8 cellular contexts compared by ENCODE assay signal in the genomic region with DNA sequence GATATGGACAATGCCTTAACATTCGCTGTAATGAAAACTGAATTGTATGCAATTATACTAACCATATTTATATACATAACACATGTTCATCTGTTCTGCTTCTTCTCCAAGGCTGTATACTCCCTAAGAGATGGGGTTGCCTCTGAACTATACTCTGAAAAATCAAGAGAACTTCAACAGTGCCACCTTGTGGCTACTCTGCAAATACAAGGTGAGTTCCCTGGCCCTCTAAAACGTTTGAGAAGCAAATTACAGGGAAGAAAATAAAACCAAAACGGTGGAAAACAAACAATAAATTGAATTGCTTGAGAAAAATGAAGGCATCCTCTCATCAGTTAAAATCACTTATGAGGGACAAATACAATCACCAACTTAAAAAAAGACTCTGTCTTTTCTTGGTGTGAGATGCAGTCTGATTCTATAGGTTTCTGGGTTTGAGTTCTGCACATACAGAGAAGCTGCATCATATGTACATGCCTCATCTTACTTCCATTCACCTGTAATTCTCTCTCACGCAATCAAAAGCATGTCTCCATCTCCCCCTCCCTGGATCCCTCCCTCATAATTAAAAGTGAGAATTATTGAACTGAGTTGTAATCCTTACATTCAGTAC.
DNase-seq lines count a peak whose midpoint lies in the region; ATAC-seq and TF ChIP-seq lines count a peak whose summit lies in the region.

No MANE protein-coding gene starts in this region.

- TF ChIP-seq CTCF in HCT116 (IDR thresholded peaks at IDR 0.05 in 2 of 3, conservative IDR thresholded peaks at IDR 0.05 in 1 of 3; ENCODE audit: borderline replicate concordance in 1 of 3, insufficient read depth in 1 of 3, low read depth in 2 of 3, low read length in 2 of 3): peak; percentile 73 to 89 (median 83)
- TF ChIP-seq CTCF in VCaP (conservative IDR thresholded peaks at IDR 0.05): peak; percentile 90
- TF ChIP-seq CTCF in mesothelial cell of epicardium (IDR thresholded peaks at IDR 0.05; ENCODE audit: unreplicated experiment): peak; percentile 76
- peak; percentile 53 to 84 (median 72) for TF ChIP-seq CTCF in thyroid gland (IDR thresholded peaks at IDR 0.05)

- peak; percentile 80 for TF ChIP-seq RAD21 in HCT116 (IDR thresholded peaks at IDR 0.05; ENCODE audit: low read depth)

- ATAC-seq in HCT116: peak; percentile 86
- peak; percentile 80 for ATAC-seq in effector memory CD8-positive, alpha-beta T cell (replicated peaks)

- H3K9ac ChIP-seq in HCT116 (ENCODE audit: low read length): no peak overlapping the region

- no peak overlapping the region for H2AFZ ChIP-seq in HCT116 (ENCODE audit: low read depth, low read length, poor library complexity, severe bottlenecking)

- 27 to 28% methylated on average over 4 of the region's 4 CpGs for WGBS in thyroid gland, 2 donors

- H3K9me3 Mint-ChIP-seq in effector memory CD8-positive, alpha-beta T cell: no peaks in the 10 kb centered on the region
- H3K9me3 Mint-ChIP-seq in mesothelial cell of epicardium: no peaks in the 10 kb centered on the region

- H3K27me3 ChIP-seq in HCT116 (ENCODE audit: insufficient read depth, low read length): no peaks in the 10 kb centered on the region
- no peaks in the 10 kb centered on the region for H3K27me3 ChIP-seq in thyroid gland

- no peak overlapping the region for H3K4me2 ChIP-seq in HCT116 (ENCODE audit: low read length)

- H3K4me3 ChIP-seq in HCT116 (replicated peaks in 1 of 2; ENCODE audit: low read depth in 1 of 2, low read length in 2 of 2): no peak overlapping the region
- H3K4me3 ChIP-seq in thyroid gland (replicated peaks in 1 of 3): no peak overlapping the region

- CTCF ChIA-PET in HCT116 (lab: Charles Lee): interaction anchor here (1.1 to 1.7 kb wide), 4 partner anchors 90 to 386 kb away, joined by 3 to 6 read pairs (median 3); a partner anchor contains a TSS

- H4K20me1 ChIP-seq in HCT116 (ENCODE audit: insufficient read depth): peaks cover 5% of the 10 kb centered on the region; the same call in 1 of the 2 replicates

- no peak for TF ChIP-seq POLR2A in HCT116 (IDR thresholded peaks at IDR 0.05; ENCODE audit: borderline replicate concordance, extremely low read depth, insufficient read depth, insufficient read length)
- TF ChIP-seq POLR2A in thyroid gland (IDR thresholded peaks at IDR 0.05): no peak

- H3K36me3 ChIP-seq in HCT116 (ENCODE audit: control insufficient read depth in 1 of 2, insufficient read depth in 2 of 2, low read length in 2 of 2) (no peaks in the 10 kb centered on the region; a peak in 1 of 4 replicates), thyroid gland (no peaks in the 10 kb centered on the region)

- intact Hi-C loops in HCT116 (cut with micrococcal nuclease): loop anchor here (1.0 to 10.0 kb wide), 4 partner anchors 278 to 1163 kb away; no protein-coding TSS in a partner anchor
- intact Hi-C loops in thyroid gland (cut with DNase I): loop anchor here (5.0 kb wide), 1 partner anchor 491 kb away; a partner anchor contains a TSS

- H3K27ac ChIP-seq in HCT116 (ENCODE audit: low read depth, low read length) (no peak overlapping the region), VCaP (peak overlapping the region; percentile 46), thyroid gland (no peak overlapping the region)

- peaks cover 17 to 43% of the 10 kb centered on the region in 2 donors for H3K4me1 Mint-ChIP-seq in effector memory CD8-positive, alpha-beta T cell (ENCODE audit: low read depth in 2 of 2)
- H3K4me1 Mint-ChIP-seq in mesothelial cell of epicardium: peaks cover 6% of the 10 kb centered on the region

- DNase-seq in activated CD8-positive, alpha-beta memory T cell treated with anti-CD3 and anti-CD28 coated beads, Interleukin-2, amount 50 U/mL, for 1 hour (ENCODE audit: extremely low read depth): peak; percentile 5
- no peak for DNase-seq in activated CD8-positive, alpha-beta memory T cell treated with anti-CD3 and anti-CD28 coated beads, Interleukin-2, amount 50 U/mL, for 48 hours
- DNase-seq in HCT116 (ENCODE audit: low read depth, low spot score) (peak; percentile 37), NCI-H1694 (lab: John Stamatoyannopoulos, UW) (peak; percentile 66), mesothelial cell of epicardium (ENCODE audit: low spot score in 2 of 2, unreplicated experiment in 2 of 2) (no peak), thyroid gland (peak; percentile 24 to 48)
- DNase-seq in effector memory CD8-positive, alpha-beta T cell: peak; percentile 40 to 47 (median 44)

- H3K36me3 Mint-ChIP-seq in effector memory CD8-positive, alpha-beta T cell (ENCODE audit: insufficient read depth): peaks cover 4% of the 10 kb centered on the region
- H3K36me3 Mint-ChIP-seq in mesothelial cell of epicardium: peaks cover 6% of the 10 kb centered on the region

- H3K27me3 Mint-ChIP-seq in effector memory CD8-positive, alpha-beta T cell: no peaks in the 10 kb centered on the region
- H3K27me3 Mint-ChIP-seq in mesothelial cell of epicardium (ENCODE audit: low read depth): no peaks in the 10 kb centered on the region

- RAD21 ChIA-PET in HCT116 (lab: Charles Lee; ENCODE audit: low non-redundant PET in 1 of 2, low total read pairs in 2 of 2, uncharacterized antibody in 2 of 2, unreplicated experiment in 2 of 2): no interaction called here

- no TSS peak for BruUV-seq in HCT116 (replicated peaks; lab: Mats Ljungman, UMichigan)

- H3K9me3 ChIP-seq in HCT116 (ENCODE audit: control insufficient read depth in 1 of 2, insufficient read depth in 1 of 2, low read depth in 1 of 2, low read length in 2 of 2): no peaks in the 10 kb centered on the region
- H3K9me3 ChIP-seq in thyroid gland: no peaks in the 10 kb centered on the region

- H3K27ac Mint-ChIP-seq in effector memory CD8-positive, alpha-beta T cell: no peak overlapping the region
- no peak overlapping the region for H3K27ac Mint-ChIP-seq in mesothelial cell of epicardium

- H3K4me3 Mint-ChIP-seq in effector memory CD8-positive, alpha-beta T cell: no peak overlapping the region
- H3K4me3 Mint-ChIP-seq in mesothelial cell of epicardium: no peak overlapping the region

- H3K4me1 ChIP-seq in HCT116 (ENCODE audit: control insufficient read depth in 1 of 2, insufficient read depth in 2 of 2, low read length in 2 of 2) (no peaks in the 10 kb centered on the region), thyroid gland (peaks cover 0 to 8% of the 10 kb centered on the region in 2 donors)

- peaks cover 59% of the 10 kb centered on the region for H3K79me2 ChIP-seq in HCT116 (ENCODE audit: insufficient read depth, low read length)

- POLR2A ChIA-PET in HCT116 (lab: Charles Lee): no interaction called here

- H3K9me2 ChIP-seq in HCT116 (ENCODE audit: insufficient read depth): no peaks in the 10 kb centered on the region

TF ChIP-seq in HCT116, 20 proteins besides CTCF, POLR2A, EP300 and RAD21:
- TF ChIP-seq JUND (IDR thresholded peaks at IDR 0.05): no peak
- TF ChIP-seq, protein P1, sequence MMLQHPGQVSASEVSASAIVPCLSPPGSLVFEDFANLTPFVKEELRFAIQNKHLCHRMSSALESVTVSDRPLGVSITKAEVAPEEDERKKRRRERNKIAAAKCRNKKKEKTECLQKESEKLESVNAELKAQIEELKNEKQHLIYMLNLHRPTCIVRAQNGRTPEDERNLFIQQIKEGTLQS (IDR thresholded peaks at IDR 0.05): no peak
- TF ChIP-seq YY1 (IDR thresholded peaks at IDR 0.05; ENCODE audit: extremely low read depth, insufficient replicate concordance, low read depth, low read length): no peak
- no peak for TF ChIP-seq EZH2 (IDR thresholded peaks at IDR 0.05)
- TF ChIP-seq FOSL1 (IDR thresholded peaks at IDR 0.05; ENCODE audit: low read depth): no peak
- no peak for TF ChIP-seq SIN3A (IDR thresholded peaks at IDR 0.05; ENCODE audit: low read depth)
- TF ChIP-seq SRF (IDR thresholded peaks at IDR 0.05; ENCODE audit: low read depth): no peak
- no peak for TF ChIP-seq TCF7L2 (IDR thresholded peaks at IDR 0.05; ENCODE audit: borderline replicate concordance, extremely low read depth, insufficient read depth, insufficient read length)
- no peak for TF ChIP-seq CBX3 (IDR thresholded peaks at IDR 0.05; ENCODE audit: low read depth)
- no peak for TF ChIP-seq ZFX (IDR thresholded peaks at IDR 0.05)
- no peak for TF ChIP-seq EGR1 (IDR thresholded peaks at IDR 0.05; ENCODE audit: low read depth)
- no peak for TF ChIP-seq ELF1 (IDR thresholded peaks at IDR 0.05; ENCODE audit: borderline replicate concordance, low read depth)
- no peak for TF ChIP-seq POLR2AphosphoS5 (IDR thresholded peaks at IDR 0.05; ENCODE audit: low read depth, low read length)
- no peak for TF ChIP-seq SP1 (IDR thresholded peaks at IDR 0.05; ENCODE audit: low read depth)
- TF ChIP-seq ZNF274 (IDR thresholded peaks at IDR 0.05; ENCODE audit: low read depth, low read length): no peak
- TF ChIP-seq CEBPB (IDR thresholded peaks at IDR 0.05; ENCODE audit: low read depth): no peak
- TF ChIP-seq, protein P2, sequence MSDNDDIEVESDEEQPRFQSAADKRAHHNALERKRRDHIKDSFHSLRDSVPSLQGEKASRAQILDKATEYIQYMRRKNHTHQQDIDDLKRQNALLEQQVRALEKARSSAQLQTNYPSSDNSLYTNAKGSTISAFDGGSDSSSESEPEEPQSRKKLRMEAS (IDR thresholded peaks at IDR 0.05): no peak

Comparison
In these comparisons a context has a peak if more than half of its experiments do, and no peak if none do; other contexts are left out.
1. DNase-seq: peak in activated CD8-positive, alpha-beta memory T cell treated with anti-CD3 and anti-CD28 coated beads, Interleukin-2, amount 50 U/mL, for 1 hour (single experiment), HCT116 (single experiment), NCI-H1694 (single experiment), effector memory CD8-positive, alpha-beta T cell (3 of 3) and thyroid gland (2 of 2); none in activated CD8-positive, alpha-beta memory T cell treated with anti-CD3 and anti-CD28 coated beads, Interleukin-2, amount 50 U/mL, for 48 hours (single experiment) and mesothelial cell of epicardium (0 of 2).
2. Peak in every context shown above with its lines, with median percentiles within 50 percentile points of each other: CTCF ChIP-seq.